Comparison of ENCODE assay signal across 22 cellular contexts in genomic region chr19:42224940-42225717, GRCh38. TPM values are rescaled to one million over a fixed set of nuclear protein-coding genes. Genes with fewer than 3 reads are reported as not detected.
DNase-seq lines count a peak whose midpoint lies in the region; ATAC-seq, FAIRE-seq and TF ChIP-seq lines count a peak whose summit lies in the region.
"Had no signal": no experiment of that assay in that cellular context is flagged by ENCODE, and none has a peak within 500 bp of the region (broad histone marks: within the 10 kb centered on the region; RNA-seq: fewer than 3 reads in every experiment).

No MANE protein-coding gene starts in this region.

- CTCF ChIA-PET in HEK293 (lab: Yijun Ruan, JAX): no interaction called here
- CTCF ChIA-PET in RWPE1 (lab: Yijun Ruan, JAX): no interaction called here

- no peak overlapping the region for H3K27ac ChIP-seq in HEK293 (ENCODE audit: extremely low read depth, low read depth, low read length)
- peak overlapping the region; percentile 54; the same call in 1 of the 2 replicates for H3K27ac ChIP-seq in RWPE1
- H3K27ac ChIP-seq in kidney (ENCODE audit: low read depth in 2 of 2, low read length in 2 of 2): no peak overlapping the region
- H3K27ac ChIP-seq in endodermal cell (ENCODE audit: low read depth, low read length): no peak overlapping the region
- H3K27ac ChIP-seq: KMS-11 had no signal

- no peaks in the 10 kb centered on the region for H3K27me3 ChIP-seq in endodermal cell (ENCODE audit: control insufficient read depth, insufficient read depth, low read length, poor library complexity, severe bottlenecking)

- H3K4me3 ChIP-seq in HEK293 (ENCODE audit: low read depth, low read length): no peak overlapping the region
- H3K4me3 ChIP-seq in kidney (ENCODE audit: low read length in 2 of 2): no peak overlapping the region
- H3K4me3 ChIP-seq in endodermal cell (ENCODE audit: low read length): no peak overlapping the region

- peaks cover 50% of the 10 kb centered on the region for H3K36me3 Mint-ChIP-seq in endodermal cell (ENCODE audit: low read depth)

- DNase-seq in RWPE1 (ENCODE audit: low spot score) (no peak), kidney (peak; percentile 69), endodermal cell (no peak)
- DNase-seq: C1 segment of cervical spinal cord; COR-L47; DMS53; H7; IMR-90; MM.1S; NCI-H2029; NCI-H446; NCI-H526; NCI-H82; NK-92 treated with Interleukin-12 subunit alpha and Interleukin-12 subunit beta, amount 100 ng/mL, for 24 hours; PC-3; SHP77 had no signal

- H3K27ac Mint-ChIP-seq in endodermal cell: no peak overlapping the region

- H3K36me3 ChIP-seq in HEK293 (ENCODE audit: control insufficient read depth in 2 of 2, insufficient read depth in 1 of 2, low read length in 2 of 2) (peaks cover 58 to 68% of the 10 kb centered on the region in 2 experiments), kidney (ENCODE audit: control insufficient read depth in 1 of 2, insufficient read depth in 2 of 2, low read length in 2 of 2) (peaks cover 22 to 37% of the 10 kb centered on the region in 2 donors), endodermal cell (ENCODE audit: control insufficient read depth, insufficient read depth, low read length) (peaks cover 51% of the 10 kb centered on the region)

- FAIRE-seq in kidney (lab: Jason Lieb, UNC): no peak
- FAIRE-seq: GM18507, HTR-8/SVneo had no signal

- H3K9me3 Mint-ChIP-seq in endodermal cell: no peaks in the 10 kb centered on the region
- H3K9me3 Mint-ChIP-seq: CD4-positive, alpha-beta memory T cell had no signal

- intact Hi-C loops in kidney (cut with DNase I): no loop called here

- 96 to 97% methylated on average over 26 to 37 of the region's 37 CpGs for WGBS in endodermal cell (ENCODE audit: insufficient coverage in 1 of 2, insufficient read length in 1 of 2), 2 experiments

- no peak for TF ChIP-seq CTCF in HEK293 (tag by site-specific recombination; IDR thresholded peaks at IDR 0.05)
- TF ChIP-seq CTCF in RWPE1 (conservative IDR thresholded peaks at IDR 0.05; ENCODE audit: low read depth): no peak
- TF ChIP-seq CTCF in kidney (IDR thresholded peaks at IDR 0.05; ENCODE audit: borderline replicate concordance, extremely low read depth, insufficient read depth): no peak
- TF ChIP-seq CTCF in endodermal cell (conservative IDR thresholded peaks at IDR 0.05): no peak

- POLR2A ChIA-PET in HEK293 (lab: Yijun Ruan, JAX): interaction anchor here (0.9 to 2.8 kb wide), 4 partner anchors 10 to 172 kb away, joined by 3 to 11 read pairs (median 8); partner anchors contain the start of gene GSK3A
- POLR2A ChIA-PET in RWPE1 (lab: Yijun Ruan, JAX; ENCODE audit: low non-redundant PET): interaction anchor here (0.5 kb wide), 1 partner anchor 1748 kb away, joined by 4 read pairs; no protein-coding TSS in a partner anchor

- no peak for ATAC-seq in HG03135 (IDR thresholded peaks at IDR 0.05; ENCODE audit: unreplicated experiment)
- ATAC-seq: PC-3 had no signal

- H3K9ac ChIP-seq in kidney (ENCODE audit: low read length in 2 of 2): no peak overlapping the region
- H3K9ac ChIP-seq in endodermal cell (ENCODE audit: extremely low read depth, low read length, poor library complexity, severe bottlenecking): no peak overlapping the region
- H3K9ac ChIP-seq: KMS-11 had no signal

- no peaks in the 10 kb centered on the region for H3K27me3 Mint-ChIP-seq in endodermal cell (ENCODE audit: insufficient read depth)
- H3K27me3 Mint-ChIP-seq: CD4-positive, alpha-beta memory T cell had no signal

- H3K4me1 ChIP-seq in HEK293 (ENCODE audit: control insufficient read depth, insufficient read depth, low read length) (peaks cover 7% of the 10 kb centered on the region; the same call in 1 of the 2 replicates), kidney (ENCODE audit: control insufficient read depth in 1 of 2, insufficient read depth in 1 of 2, low read depth in 1 of 2, low read length in 2 of 2) (peaks cover 0 to 9% of the 10 kb centered on the region in 2 donors), endodermal cell (ENCODE audit: control insufficient read depth, insufficient read depth, low read length) (peaks cover 3% of the 10 kb centered on the region)

- H3K9me3 ChIP-seq in HEK293 (ENCODE audit: control insufficient read depth, insufficient read depth, low read depth, low read length) (no peaks in the 10 kb centered on the region), kidney (ENCODE audit: control insufficient read depth in 1 of 2, low read length in 2 of 2) (no peaks in the 10 kb centered on the region), endodermal cell (ENCODE audit: control insufficient read depth, low read length) (no peaks in the 10 kb centered on the region)

- no peak overlapping the region for H3K4me3 Mint-ChIP-seq in endodermal cell
- H3K4me3 Mint-ChIP-seq: CD4-positive, alpha-beta memory T cell had no signal

- H3K4me1 Mint-ChIP-seq in endodermal cell: peaks cover 11% of the 10 kb centered on the region

TF ChIP-seq in HEK293, 187 proteins besides CTCF, POLR2A, EP300 and RAD21:
- no peak for TF ChIP-seq ZNF174 (tag by site-specific recombination; IDR thresholded peaks at IDR 0.05)
- peak; percentile 99 for TF ChIP-seq ZNF513 (tag by site-specific recombination; IDR thresholded peaks at IDR 0.05)

RNA-seq across cellular contexts. Expression of gene ZNF526, which starts 5.0 kb away (rescaled TPM):
- total RNA-seq in kidney: 11.6 TPM
- polyA plus RNA-seq in kidney (ENCODE audit: insufficient read depth, low read depth, low replicate concordance): 2.6 TPM
- 10 to 100 TPM; 15.7 to 16.0 TPM for total RNA-seq in endodermal cell
- polyA plus RNA-seq in endodermal cell (2013, experiment 1 of 2): 9.6 TPM
- 9.5 TPM for polyA plus RNA-seq in endodermal cell (2013, experiment 2 of 2)

RNA-seq across cellular contexts. Expression of gene DEDD2, which starts 7.7 kb away (rescaled TPM):
- 26.1 TPM for total RNA-seq in kidney
- polyA plus RNA-seq in kidney (ENCODE audit: insufficient read depth, low read depth, low replicate concordance): 36.3 TPM
- 10 to 100 TPM; 25.8 to 28.0 TPM for total RNA-seq in endodermal cell
- polyA plus RNA-seq in endodermal cell (2013, experiment 1 of 2): 20.5 TPM
- polyA plus RNA-seq in endodermal cell (2013, experiment 2 of 2): 15.9 TPM

RNA-seq across cellular contexts. Expression of gene GSK3A, which starts 17.3 kb away (rescaled TPM):
- total RNA-seq in kidney: 39.2 TPM
- 57.3 TPM for polyA plus RNA-seq in kidney (ENCODE audit: insufficient read depth, low read depth, low replicate concordance)
- 10 to 100 TPM; 52.6 to 55.1 TPM for total RNA-seq in endodermal cell
- 59.5 TPM for polyA plus RNA-seq in endodermal cell (2013, experiment 1 of 2)
- 52.7 TPM for polyA plus RNA-seq in endodermal cell (2013, experiment 2 of 2)

RNA-seq across cellular contexts. Expression of gene ERF, which starts 29.8 kb away (rescaled TPM):
- total RNA-seq in kidney (61.2 TPM), endodermal cell (100 to 1,000 TPM; 106 to 138 TPM)
- 31.1 TPM for polyA plus RNA-seq in kidney (ENCODE audit: insufficient read depth, low read depth, low replicate concordance)
- 70.5 TPM for polyA plus RNA-seq in endodermal cell (2013, experiment 1 of 2)
- 59.5 TPM for polyA plus RNA-seq in endodermal cell (2013, experiment 2 of 2)

RNA-seq across cellular contexts. Expression of gene CIC, which starts 43.9 kb away (rescaled TPM):
- 90.9 TPM for total RNA-seq in kidney
- polyA plus RNA-seq in kidney (ENCODE audit: insufficient read depth, low read depth, low replicate concordance): 18.8 TPM
- total RNA-seq in endodermal cell: 10 to 100 TPM; 48.6 to 57.6 TPM
- polyA plus RNA-seq in endodermal cell (2013, experiment 1 of 2): 55.5 TPM
- 51.2 TPM for polyA plus RNA-seq in endodermal cell (2013, experiment 2 of 2)
